ENCODE assay signal across 13 cellular contexts in the genomic region with DNA sequence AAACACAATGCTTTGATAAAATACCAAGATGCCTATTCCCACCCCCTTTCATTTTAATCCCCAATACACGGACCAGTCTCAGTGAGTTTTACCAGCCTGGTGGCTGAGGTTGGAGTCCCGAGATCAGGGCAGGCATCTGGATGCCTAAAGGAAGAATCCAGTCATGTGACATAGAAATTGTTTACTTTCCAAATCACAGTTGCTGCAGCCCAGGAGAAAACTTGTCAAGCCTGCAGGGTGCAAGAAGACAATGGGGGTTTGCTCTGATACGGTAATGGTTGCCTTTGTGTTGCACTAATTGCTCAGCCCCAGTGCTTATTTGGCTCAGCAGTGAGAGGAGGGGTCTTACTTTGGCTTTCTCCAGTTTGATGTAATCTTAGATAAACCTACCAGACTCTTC.
DNase-seq lines count a peak whose midpoint lies in the region; TF ChIP-seq lines count a peak whose summit lies in the region.
"Had no signal": no experiment of that assay in that cellular context is flagged by ENCODE, and none has a peak within 500 bp of the region (broad histone marks: within the 10 kb centered on the region; RNA-seq: fewer than 3 reads in every experiment).

No MANE protein-coding gene starts in this region.

- no peak overlapping the region for H3K9ac ChIP-seq in HUES48 (ENCODE audit: low read depth, low read length)

- H3K4me3 ChIP-seq in HUES48 (ENCODE audit: low read depth, low read length) = 0 out of 2 replicates have a peak overlapping the region, but pooled peaks have one; percentile 18
- H3K4me3 ChIP-seq in neuron (ENCODE audit: low read length) = no peak overlapping the region
- no peak overlapping the region for H3K4me3 ChIP-seq in hepatocyte
- H3K4me3 ChIP-seq: PC-9, SJSA1 had no signal

- no peaks in the 10 kb centered on the region for H3K79me2 ChIP-seq in hepatocyte

- H3K27me3 ChIP-seq in HUES48 (ENCODE audit: control insufficient read depth, insufficient read depth, low read length) (0 out of 2 replicates have a peak, but pooled peaks cover 6% of the 10 kb centered on the region), neuron (ENCODE audit: insufficient read depth, low read length) (no peaks in the 10 kb centered on the region), hepatocyte (no peaks in the 10 kb centered on the region)
- H3K27me3 ChIP-seq: SJSA1 had no signal

- H3K4me1 ChIP-seq in HUES48 (ENCODE audit: control insufficient read depth, insufficient read depth, low read length) (peaks cover 17% of the 10 kb centered on the region), neuron (ENCODE audit: insufficient read depth, low read length) (peaks cover 6% of the 10 kb centered on the region), hepatocyte (ENCODE audit: insufficient read depth) (no peaks in the 10 kb centered on the region)
- H3K4me1 ChIP-seq: SJSA1 had no signal

- TF ChIP-seq CTCF in hepatocyte (IDR thresholded peaks at IDR 0.05; ENCODE audit: poor library complexity) = no peak

- WGBS in hepatocyte (ENCODE audit: low lambda C conversion rate, missing lambda C conversion rate) = 19% methylated on average over 3 of the region's 3 CpGs

- H3K9me2 ChIP-seq in hepatocyte (replicated peaks; ENCODE audit: insufficient read depth) = no peaks in the 10 kb centered on the region

- no peak overlapping the region for H3K4me2 ChIP-seq in hepatocyte
- H3K4me2 ChIP-seq: PC-9 had no signal

- H3K36me3 ChIP-seq in HUES48 (ENCODE audit: control insufficient read depth, insufficient read depth, low read length) (no peaks in the 10 kb centered on the region), neuron (ENCODE audit: insufficient read depth, low read length) (no peaks in the 10 kb centered on the region), hepatocyte (replicated peaks; ENCODE audit: insufficient read depth, low read depth) (no peaks in the 10 kb centered on the region)
- H3K36me3 ChIP-seq: SJSA1 had no signal

- no peaks in the 10 kb centered on the region for H4K20me1 ChIP-seq in hepatocyte (ENCODE audit: insufficient read depth, poor library complexity, severe bottlenecking)

- H2AFZ ChIP-seq in neuron (ENCODE audit: low read depth, low read length) (peak overlapping the region; percentile 21), hepatocyte (no peak overlapping the region)
- H2AFZ ChIP-seq: PC-9 had no signal

- H3K27ac ChIP-seq in HUES48 (ENCODE audit: low read depth, low read length) = no peak overlapping the region
- no peak overlapping the region for H3K27ac ChIP-seq in hepatocyte
- H3K27ac ChIP-seq: PC-9, SJSA1 had no signal

- H3K9me3 ChIP-seq in HUES48 (ENCODE audit: control insufficient read depth, insufficient read depth, low read length) (no peaks in the 10 kb centered on the region), neuron (ENCODE audit: low read length) (peaks cover 2% of the 10 kb centered on the region), hepatocyte (ENCODE audit: low read depth) (no peaks in the 10 kb centered on the region)
- H3K9me3 ChIP-seq: SJSA1 had no signal

- peak; percentile 68 for DNase-seq in NCI-H748 (lab: John Stamatoyannopoulos, UW; ENCODE audit: unreplicated experiment)
- DNase-seq in iPS DF 4.7 (ENCODE audit: extremely low read depth, low spot score) = peak; percentile 60
- DNase-seq in stimulated activated naive CD4-positive, alpha-beta T cell treated with Interleukin-2 at 50 U/mL for 16 hours (lab: John Stamatoyannopoulos, UW) = no peak
- no peak for DNase-seq in stimulated activated CD4-positive, alpha-beta T cell treated with anti-CD3 and anti-CD28 coated beads, Interleukin-1b, Interleukin-23, amount 100 ng/mL, for 48 hours
- DNase-seq in hepatocyte (ENCODE audit: low spot score) = no peak
- DNase-seq: CD4-positive, CD25-positive, alpha-beta regulatory T cell; DMS79; NCI-H226; NCI-H524 treated with DMSO at 0.1 percent for 48 hours; PC-9 had no signal

Comparison
In these comparisons a context has a peak if more than half of its experiments do, and no peak if none do; other contexts are left out.
1. DNase-seq: peak in NCI-H748 (single experiment) and iPS DF 4.7 (single experiment); none in stimulated activated naive CD4-positive, alpha-beta T cell treated with Interleukin-2 at 50 U/mL for 16 hours (single experiment), stimulated activated CD4-positive, alpha-beta T cell treated with anti-CD3 and anti-CD28 coated beads, Interleukin-1b, Interleukin-23, amount 100 ng/mL, for 48 hours (single experiment) and hepatocyte (single experiment).